10 cellular contexts compared by ENCODE assay signal in genomic region chr1:15260418-15261154, GRCh38. TPM values are rescaled to one million over a fixed set of nuclear protein-coding genes. Genes with fewer than 3 reads are reported as not detected.
A peak's percentile ranks its signal among the peaks of the same experiment; 100 is the strongest.
DNase-seq lines count a peak whose midpoint lies in the region; ATAC-seq, FAIRE-seq and TF ChIP-seq lines count a peak whose summit lies in the region.
"Had no signal": no experiment of that assay in that cellular context is flagged by ENCODE, and none has a peak within 500 bp of the region (broad histone marks: within the 10 kb centered on the region; RNA-seq: fewer than 3 reads in every experiment).

No MANE protein-coding gene starts in this region.

- peaks cover 18% of the 10 kb centered on the region for H3K4me1 Mint-ChIP-seq in activated CD4-positive, alpha-beta T cell treated with anti-CD3 and anti-CD28 coated beads for 36 hours

- H2AFZ ChIP-seq in MM.1S (ENCODE audit: low read length): 0 out of 2 replicates have a peak overlapping the region, but pooled peaks have one; percentile 90

- no peak for ATAC-seq in HG03571 (IDR thresholded peaks at IDR 0.05; ENCODE audit: unreplicated experiment)
- no peak for ATAC-seq in HG02623 (IDR thresholded peaks at IDR 0.05; ENCODE audit: unreplicated experiment)
- ATAC-seq in activated CD4-positive, alpha-beta T cell treated with anti-CD3 and anti-CD28 coated beads for 36 hours: no peak

- peak; percentile 32 for FAIRE-seq in bronchial epithelial cell (lab: Jason Lieb, UNC)

- no peaks in the 10 kb centered on the region for H3K79me2 ChIP-seq in MM.1S (ENCODE audit: low read length)

- no peaks in the 10 kb centered on the region for H4K20me1 ChIP-seq in BLaER1 treated with 17β-estradiol and CSF1 and Interleukin-3, amounts not matched to agents 10 nM and 100 nM
- H4K20me1 ChIP-seq in MM.1S (ENCODE audit: insufficient read depth, low read length): no peaks in the 10 kb centered on the region

- no peaks in the 10 kb centered on the region for H3K27me3 ChIP-seq in BLaER1 treated with 17β-estradiol and CSF1 and Interleukin-3, amounts not matched to agents 10 nM and 100 nM
- H3K27me3 ChIP-seq in MM.1S (replicated peaks; ENCODE audit: insufficient read depth, low read length) (no peaks in the 10 kb centered on the region), bronchial epithelial cell (ENCODE audit: control insufficient read depth, insufficient read depth, low read length) (no peaks in the 10 kb centered on the region)
- H3K27me3 ChIP-seq: ascending aorta had no signal

- H3K9me3 ChIP-seq in BLaER1 treated with 17β-estradiol and CSF1 and Interleukin-3, amounts not matched to agents 10 nM and 100 nM (replicated peaks in 1 of 11): peaks cover 5 to 14% (median 10%) of the 10 kb centered on the region in 11 experiments; a peak in 20 of 22 replicates
- no peaks in the 10 kb centered on the region for H3K9me3 ChIP-seq in MM.1S (replicated peaks; ENCODE audit: insufficient read depth, low read length)
- H3K9me3 ChIP-seq: ascending aorta had no signal

- H3F3A ChIP-seq in MM.1S (ENCODE audit: insufficient read depth, low read length): peaks cover 10% of the 10 kb centered on the region

- peak overlapping the region in 3 of 11 experiments; percentile 63 to 77 (median 69); a peak in 5 of 22 replicates for H3K9ac ChIP-seq in BLaER1 treated with 17β-estradiol and CSF1 and Interleukin-3, amounts not matched to agents 10 nM and 100 nM
- no peak overlapping the region for H3K9ac ChIP-seq in MM.1S (ENCODE audit: low read length)

- H3K36me3 ChIP-seq in BLaER1 treated with 17β-estradiol and CSF1 and Interleukin-3, amounts not matched to agents 10 nM and 100 nM: no peaks in the 10 kb centered on the region
- no peaks in the 10 kb centered on the region for H3K36me3 ChIP-seq in MM.1S (replicated peaks; ENCODE audit: insufficient read depth, low read length)
- no peaks in the 10 kb centered on the region for H3K36me3 ChIP-seq in bronchial epithelial cell (ENCODE audit: control insufficient read depth, insufficient read depth, low read length)
- H3K36me3 ChIP-seq: ascending aorta had no signal

- H3K27me3 Mint-ChIP-seq in activated CD4-positive, alpha-beta T cell treated with anti-CD3 and anti-CD28 coated beads for 36 hours: peaks cover 33% of the 10 kb centered on the region

- intact Hi-C loops in activated CD4-positive, alpha-beta T cell treated with anti-CD3 and anti-CD28 coated beads for 36 hours (cut with DNase I, micrococcal nuclease): no loop called here

- H3K4me3 ChIP-seq in BLaER1 treated with 17β-estradiol and CSF1 and Interleukin-3, amounts not matched to agents 10 nM and 100 nM: peak overlapping the region in 2 of 10 experiments; percentile 14 to 22; a peak in 2 of 20 replicates
- no peak overlapping the region for H3K4me3 ChIP-seq in MM.1S (ENCODE audit: low read length)
- no peak overlapping the region for H3K4me3 ChIP-seq in bronchial epithelial cell (ENCODE audit: low read depth, low read length)

- H3K9me2 ChIP-seq in MM.1S (replicated peaks; ENCODE audit: insufficient read depth, low read length): no peaks in the 10 kb centered on the region

- POLR2A ChIA-PET in activated CD4-positive, alpha-beta T cell treated with anti-CD3 and anti-CD28 coated beads for 36 hours (lab: Charles Lee): no interaction called here

- H3K9me3 Mint-ChIP-seq in activated CD4-positive, alpha-beta T cell treated with anti-CD3 and anti-CD28 coated beads for 36 hours (ENCODE audit: low read depth): peaks cover 2% of the 10 kb centered on the region

- TF ChIP-seq CTCF in MM.1S (IDR thresholded peaks at IDR 0.05; ENCODE audit: low read length) (no peak), bronchial epithelial cell (IDR thresholded peaks at IDR 0.05; ENCODE audit: insufficient read depth, low read length, severe bottlenecking) (no peak)

- peak overlapping the region in 6 of 11 experiments; percentile 5 to 93 (median 75); a peak in 12 of 22 replicates for H3K27ac ChIP-seq in BLaER1 treated with 17β-estradiol and CSF1 and Interleukin-3, amounts not matched to agents 10 nM and 100 nM
- H3K27ac ChIP-seq in MM.1S (ENCODE audit: low read length): no peak overlapping the region

- DNase-seq in MM.1S: no peak
- peak; percentile 44 for DNase-seq in bronchial epithelial cell (ENCODE audit: low read depth)
- peak; percentile 78 to 81 for DNase-seq in lung microvascular endothelial cell (ENCODE audit: low read depth in 2 of 2)
- no peak for DNase-seq in epidermal melanocyte (ENCODE audit: insufficient read length, low spot score)
- no peak for DNase-seq in activated CD4-positive, alpha-beta T cell treated with anti-CD3 and anti-CD28 coated beads for 36 hours
- DNase-seq: DMS 273 treated with DMSO at 0.1 percent for 48 hours had no signal

- no peaks in the 10 kb centered on the region for H3K36me3 Mint-ChIP-seq in activated CD4-positive, alpha-beta T cell treated with anti-CD3 and anti-CD28 coated beads for 36 hours (ENCODE audit: low read depth)

- CTCF ChIA-PET in activated CD4-positive, alpha-beta T cell treated with anti-CD3 and anti-CD28 coated beads for 36 hours (lab: Charles Lee): interaction anchor here (0.9 to 2.1 kb wide), 3 partner anchors 12 to 132 kb away, joined by 3 to 7 read pairs (median 7); no protein-coding TSS in a partner anchor

- peaks cover 23 to 91% (median 42%) of the 10 kb centered on the region in 10 experiments for H3K4me1 ChIP-seq in BLaER1 treated with 17β-estradiol and CSF1 and Interleukin-3, amounts not matched to agents 10 nM and 100 nM
- H3K4me1 ChIP-seq in MM.1S (ENCODE audit: low read length): peaks cover 26% of the 10 kb centered on the region
- H3K4me1 ChIP-seq: ascending aorta had no signal

- no peak overlapping the region for H3K4me3 Mint-ChIP-seq in activated CD4-positive, alpha-beta T cell treated with anti-CD3 and anti-CD28 coated beads for 36 hours

- no peak overlapping the region for H3K27ac Mint-ChIP-seq in activated CD4-positive, alpha-beta T cell treated with anti-CD3 and anti-CD28 coated beads for 36 hours

- peak overlapping the region; percentile 33 to 94 (median 60); a peak in 20 of 22 replicates for H3K4me2 ChIP-seq in BLaER1 treated with 17β-estradiol and CSF1 and Interleukin-3, amounts not matched to agents 10 nM and 100 nM
- H3K4me2 ChIP-seq in MM.1S (ENCODE audit: low read depth, low read length): peak overlapping the region; percentile 84; the same call in 1 of the 2 replicates

RNA-seq across cellular contexts. Expression of gene FHAD1, which starts 13.6 kb away (rescaled TPM):
- 0.13 TPM in 1 of 2 replicates, not detected in the other for total RNA-seq in bronchial epithelial cell
- under 0.01 TPM in 1 of 2 replicates, not detected in the other for total RNA-seq in lung microvascular endothelial cell
- total RNA-seq in activated CD4-positive, alpha-beta T cell treated with anti-CD3 and anti-CD28 coated beads for 36 hours: under 1 TPM; 0.21 to 0.53 TPM
- total RNA-seq: ascending aorta had no signal

Comparison
In these comparisons a context has a peak if more than half of its experiments do, and no peak if none do; other contexts are left out.
1. DNase-seq: peak in bronchial epithelial cell (single experiment) and lung microvascular endothelial cell (2 of 2); none in MM.1S (single experiment), epidermal melanocyte (single experiment) and activated CD4-positive, alpha-beta T cell treated with anti-CD3 and anti-CD28 coated beads for 36 hours (single experiment).